24 cellular contexts compared by ENCODE assay signal in the genomic region with DNA sequence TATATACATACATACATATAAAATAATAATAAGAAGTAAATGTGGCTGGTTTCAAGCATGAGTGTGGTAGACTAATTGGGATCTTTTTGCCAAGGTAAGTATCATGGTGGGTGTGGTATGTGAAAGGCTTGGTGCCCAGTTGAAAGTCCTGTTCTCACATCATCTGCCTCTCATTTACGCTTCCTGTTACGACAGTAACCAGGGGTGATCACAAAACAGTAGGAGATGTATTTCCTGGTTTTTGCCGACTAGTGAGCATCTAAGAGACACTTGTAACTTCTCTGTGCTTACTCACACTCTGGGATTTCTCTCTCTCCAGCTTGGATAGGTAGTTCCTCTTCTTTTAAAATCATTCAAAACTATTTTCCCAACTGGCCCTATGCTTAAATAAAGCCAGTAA.
DNase-seq lines count a peak whose midpoint lies in the region; FAIRE-seq and TF ChIP-seq lines count a peak whose summit lies in the region.
"Had no signal": no experiment of that assay in that cellular context is flagged by ENCODE, and none has a peak within 500 bp of the region (broad histone marks: within the 10 kb centered on the region; RNA-seq: fewer than 3 reads in every experiment).

No MANE protein-coding gene starts in this region.

- H3K36me3 Mint-ChIP-seq in nephron (ENCODE audit: low read depth) = peaks cover 11% of the 10 kb centered on the region
- H3K36me3 Mint-ChIP-seq: activated CD4-positive, alpha-beta memory T cell treated with anti-CD3 and anti-CD28 coated beads for 36 hours; activated naive CD8-positive, alpha-beta T cell treated with anti-CD3 and anti-CD28 coated beads for 36 hours; CD4-positive, CD25-positive, alpha-beta regulatory T cell; T-cell had no signal

- FAIRE-seq in bronchial epithelial cell (lab: Jason Lieb, UNC) = no peak
- FAIRE-seq: HepG2, urothelium cell line had no signal

- TF ChIP-seq CTCF in bronchial epithelial cell (IDR thresholded peaks at IDR 0.05; ENCODE audit: insufficient read depth, low read length, severe bottlenecking) (no peak), nephron (IDR thresholded peaks at IDR 0.05; ENCODE audit: unreplicated experiment in 3 of 3) (no peak), GM13977 (IDR thresholded peaks at IDR 0.05; ENCODE audit: extremely low read depth, insufficient read depth, missing control alignments) (no peak)

- no peak overlapping the region for H3K4me3 ChIP-seq in bronchial epithelial cell (ENCODE audit: low read depth, low read length)
- H3K4me3 ChIP-seq: stomach had no signal

- no peaks in the 10 kb centered on the region for H3K27me3 ChIP-seq in bronchial epithelial cell (ENCODE audit: control insufficient read depth, insufficient read depth, low read length)
- H3K27me3 ChIP-seq: stomach had no signal

- peak overlapping the region in 2 of 3 experiments; percentile 71 to 93 for H3K27ac Mint-ChIP-seq in nephron
- H3K27ac Mint-ChIP-seq: activated CD4-positive, alpha-beta memory T cell treated with anti-CD3 and anti-CD28 coated beads for 36 hours; activated naive CD8-positive, alpha-beta T cell treated with anti-CD3 and anti-CD28 coated beads for 36 hours; activated T-cell treated with anti-CD3 and anti-CD28 coated beads, Interleukin-2, amount 50 U/mL, for 72 hours; brain; CD4-positive, CD25-positive, alpha-beta regulatory T cell; T-cell had no signal

- H3K9me3 Mint-ChIP-seq in nephron = peaks cover 9% of the 10 kb centered on the region
- H3K9me3 Mint-ChIP-seq: activated CD4-positive, alpha-beta memory T cell treated with anti-CD3 and anti-CD28 coated beads for 36 hours; activated naive CD8-positive, alpha-beta T cell treated with anti-CD3 and anti-CD28 coated beads for 36 hours; T-cell had no signal

- H3K27me3 Mint-ChIP-seq in nephron (ENCODE audit: low read depth) = no peaks in the 10 kb centered on the region
- H3K27me3 Mint-ChIP-seq: brain; CD4-positive, CD25-positive, alpha-beta regulatory T cell had no signal

- no peaks in the 10 kb centered on the region for H3K36me3 ChIP-seq in bronchial epithelial cell (ENCODE audit: control insufficient read depth, insufficient read depth, low read length)
- H3K36me3 ChIP-seq: stomach had no signal

- H3K4me1 Mint-ChIP-seq in nephron = peaks cover 36% of the 10 kb centered on the region

- no peak overlapping the region for H3K4me3 Mint-ChIP-seq in nephron
- H3K4me3 Mint-ChIP-seq: activated CD4-positive, alpha-beta memory T cell treated with anti-CD3 and anti-CD28 coated beads for 36 hours; activated naive CD8-positive, alpha-beta T cell treated with anti-CD3 and anti-CD28 coated beads for 36 hours; activated T-cell treated with anti-CD3 and anti-CD28 coated beads, Interleukin-2, amount 50 U/mL, for 72 hours; brain; CD4-positive, CD25-positive, alpha-beta regulatory T cell; T-cell had no signal

- DNase-seq in NOMO-1 (lab: John Stamatoyannopoulos, UW; ENCODE audit: unreplicated experiment in 2 of 2) (peak; percentile 14 to 24), NOMO-1 treated with dmso at 0.1 percent for 144 hours (lab: John Stamatoyannopoulos, UW; ENCODE audit: unreplicated experiment) (no peak), KBM-7 (peak; percentile 0), bronchial epithelial cell (ENCODE audit: low read depth) (peak; percentile 22), dedifferentiated amniotic fluid mesenchymal stem cell (ENCODE audit: extremely low spot score) (no peak), G401 (ENCODE audit: low spot score) (no peak), GM13977 (ENCODE audit: low spot score) (no peak)
- DNase-seq: activated CD4-positive, alpha-beta memory T cell treated with anti-CD3 and anti-CD28 coated beads for 36 hours; activated naive CD8-positive, alpha-beta T cell treated with anti-CD3 and anti-CD28 coated beads for 36 hours; activated T-cell treated with anti-CD3 and anti-CD28 coated beads, Interleukin-2, amount 50 U/mL, for 72 hours; CD4-positive, CD25-positive, alpha-beta regulatory T cell; DMS79 treated with DMSO at 0.1 percent for 48 hours; effector CD4-positive, alpha-beta T cell; hypothalamus; NCI-H1092 treated with DMSO at 0.1 percent for 48 hours; NCI-H82; occipital lobe; stimulated activated CD4-positive, alpha-beta T cell treated with anti-CD3 and anti-CD28 coated beads, Interleukin-2, amount 100 ng/mL, for 24 hours; stomach; T-cell had no signal

- in situ Hi-C loops in KBM-7 (cut with MboI; ENCODE audit: low pct_unique_long_range_greater_than_20kb, low sequenced_read_pairs) = no loop called here
- in situ Hi-C loops in G401 (cut with HindIII; ENCODE audit: low sequenced_read_pairs) = no loop called here
- in situ Hi-C loops in GM13977 (cut with MboI; ENCODE audit: low pct_unique_long_range_greater_than_20kb, low sequenced_read_pairs, unreplicated experiment) = no loop called here

Comparison
In these comparisons a context has a peak if more than half of its experiments do, and no peak if none do; other contexts are left out.
1. DNase-seq: peak in NOMO-1 (2 of 2), KBM-7 (single experiment) and bronchial epithelial cell (single experiment); none in NOMO-1 treated with dmso at 0.1 percent for 144 hours (single experiment), dedifferentiated amniotic fluid mesenchymal stem cell (single experiment), G401 (single experiment) and GM13977 (single experiment).